Comparison of ENCODE assay signal across 12 cellular contexts in the genomic region with DNA sequence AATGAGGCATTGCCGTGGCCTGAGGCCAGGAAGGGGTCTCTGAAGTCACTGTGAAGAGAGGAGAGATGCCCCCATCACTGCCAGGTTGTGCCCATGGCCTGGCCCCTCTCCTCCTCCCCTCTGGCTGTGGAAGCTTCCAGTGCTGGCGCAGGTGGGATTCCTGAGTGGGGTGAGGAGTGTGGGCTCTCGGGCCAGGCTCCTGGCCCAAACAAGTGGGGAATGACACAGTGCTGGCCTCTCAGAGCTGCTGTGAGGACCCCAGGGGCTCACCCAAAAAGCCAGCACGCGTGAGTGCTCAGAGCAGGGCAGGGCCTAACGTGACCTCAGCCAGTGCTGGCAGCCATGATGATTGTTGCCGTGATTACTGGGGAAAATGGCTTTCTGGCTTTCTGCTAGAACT. TPM values are rescaled to one million over a fixed set of nuclear protein-coding genes. Genes with fewer than 3 reads are reported as not detected.
DNase-seq lines count a peak whose midpoint lies in the region; ATAC-seq and TF ChIP-seq lines count a peak whose summit lies in the region.
"Had no signal": no experiment of that assay in that cellular context is flagged by ENCODE, and none has a peak within 500 bp of the region (broad histone marks: within the 10 kb centered on the region; RNA-seq: fewer than 3 reads in every experiment).

No MANE protein-coding gene starts in this region.

- H3K27me3 ChIP-seq in fibroblast of lung (ENCODE audit: control insufficient read depth, insufficient read depth, low read length), result no peaks in the 10 kb centered on the region
- H3K27me3 ChIP-seq: sigmoid colon, SJSA1 had no signal

- H3K9me3 Mint-ChIP-seq in activated CD4-positive, alpha-beta T cell treated with anti-CD3 and anti-CD28 coated beads, Interleukin-2, amount 10 ng/mL, durations not matched to agents 24 days and 14 days, result no peaks in the 10 kb centered on the region
- H3K9me3 Mint-ChIP-seq in T-cell, result peaks cover 0 to 5% (median 0%) of the 10 kb centered on the region in 3 donors
- H3K9me3 Mint-ChIP-seq in stimulated activated memory B cell treated with anti-CD40 and anti-IgM and Interleukin-4, amounts not matched to agents 10 μg/mL and 1 μg/mL and 100 μg/mL, for 72 hours, result peaks cover 4% of the 10 kb centered on the region

- intact Hi-C loops in activated CD4-positive, alpha-beta T cell treated with anti-CD3 and anti-CD28 coated beads, Interleukin-2, amount 10 ng/mL, durations not matched to agents 24 days and 14 days (cut with micrococcal nuclease), result loop anchor here (5.0 kb wide), 1 partner anchor 42 kb away; no protein-coding TSS in a partner anchor
- intact Hi-C loops in head of caudate nucleus (cut with DNase I), result no loop called here

- POLR2A ChIA-PET in T-cell (lab: Charles Lee), result no interaction called here

- no peak for ATAC-seq in T-cell (replicated peaks in 1 of 4)
- no peak for ATAC-seq in stimulated activated memory B cell treated with anti-CD40 and anti-IgM and Interleukin-4, amounts not matched to agents 10 μg/mL and 1 μg/mL and 100 μg/mL, for 72 hours
- ATAC-seq in GM19328 (IDR thresholded peaks at IDR 0.05; ENCODE audit: unreplicated experiment), result no peak

- no peaks in the 10 kb centered on the region for H4K20me1 ChIP-seq in fibroblast of lung (ENCODE audit: control insufficient read depth, extremely low read depth, insufficient read depth, low read length)

- peak; percentile 60 for DNase-seq in activated CD4-positive, alpha-beta T cell treated with anti-CD3 and anti-CD28 coated beads, Interleukin-2, amount 10 ng/mL, durations not matched to agents 24 days and 14 days
- no peak for DNase-seq in activated CD4-positive, alpha-beta T cell treated with anti-CD3 and anti-CD28 coated beads, Interleukin-2, amount 50 U/mL, for 4 hours
- no peak for DNase-seq in T-cell
- no peak for DNase-seq in fibroblast of lung (ENCODE audit: low read depth in 2 of 2)
- DNase-seq in head of caudate nucleus, result no peak
- DNase-seq in NCI-H1694 (lab: John Stamatoyannopoulos, UW), result no peak
- DNase-seq: kidney glomerular epithelial cell, sigmoid colon had no signal

- no peaks in the 10 kb centered on the region for H3K36me3 ChIP-seq in fibroblast of lung (ENCODE audit: control insufficient read depth, insufficient read depth, low read length)

- peak overlapping the region; percentile 100 for H3K27ac ChIP-seq in fibroblast of lung (ENCODE audit: insufficient read depth, low read length)
- H3K27ac ChIP-seq: SJSA1 had no signal

- CTCF ChIA-PET in T-cell (lab: Charles Lee), result no interaction called here

- H3K4me1 Mint-ChIP-seq in activated CD4-positive, alpha-beta T cell treated with anti-CD3 and anti-CD28 coated beads, Interleukin-2, amount 10 ng/mL, durations not matched to agents 24 days and 14 days, result peaks cover 60% of the 10 kb centered on the region
- peaks cover 50 to 63% (median 62%) of the 10 kb centered on the region in 3 donors for H3K4me1 Mint-ChIP-seq in T-cell
- peaks cover 36% of the 10 kb centered on the region for H3K4me1 Mint-ChIP-seq in stimulated activated memory B cell treated with anti-CD40 and anti-IgM and Interleukin-4, amounts not matched to agents 10 μg/mL and 1 μg/mL and 100 μg/mL, for 72 hours

- peaks cover 50% of the 10 kb centered on the region for H3K4me1 ChIP-seq in fibroblast of lung (ENCODE audit: control insufficient read depth, extremely low read depth, insufficient read depth, low read length)
- H3K4me1 ChIP-seq: HAP-1 had no signal

- H3K4me3 ChIP-seq in fibroblast of lung (replicated peaks in 1 of 4; ENCODE audit: control extremely low read depth in 1 of 4, insufficient read depth in 1 of 4, low read depth in 3 of 4, low read length in 4 of 4), result no peak overlapping the region
- H3K4me3 ChIP-seq: HAP-1, sigmoid colon, SJSA1 had no signal

- H3K79me2 ChIP-seq in fibroblast of lung (ENCODE audit: control insufficient read depth, insufficient read depth, low read length), result no peaks in the 10 kb centered on the region

- H3K4me3 Mint-ChIP-seq in activated CD4-positive, alpha-beta T cell treated with anti-CD3 and anti-CD28 coated beads, Interleukin-2, amount 10 ng/mL, durations not matched to agents 24 days and 14 days, result no peak overlapping the region
- no peak overlapping the region for H3K4me3 Mint-ChIP-seq in T-cell
- no peak overlapping the region for H3K4me3 Mint-ChIP-seq in stimulated activated memory B cell treated with anti-CD40 and anti-IgM and Interleukin-4, amounts not matched to agents 10 μg/mL and 1 μg/mL and 100 μg/mL, for 72 hours

- TF ChIP-seq CTCF in fibroblast of lung (conservative IDR thresholded peaks at IDR 0.05 in 1 of 2, IDR thresholded peaks at IDR 0.05 in 1 of 2; ENCODE audit: low read depth in 1 of 2, low read length in 2 of 2), result no peak

- no peak overlapping the region for H3K4me2 ChIP-seq in fibroblast of lung (ENCODE audit: extremely low read depth, insufficient read depth, low read length)

- no peak overlapping the region for H2AFZ ChIP-seq in fibroblast of lung (ENCODE audit: low read length)

- peaks cover 33% of the 10 kb centered on the region for H3K36me3 Mint-ChIP-seq in activated CD4-positive, alpha-beta T cell treated with anti-CD3 and anti-CD28 coated beads, Interleukin-2, amount 10 ng/mL, durations not matched to agents 24 days and 14 days (ENCODE audit: low read depth)
- peaks cover 37% of the 10 kb centered on the region for H3K36me3 Mint-ChIP-seq in T-cell
- peaks cover 70% of the 10 kb centered on the region for H3K36me3 Mint-ChIP-seq in stimulated activated memory B cell treated with anti-CD40 and anti-IgM and Interleukin-4, amounts not matched to agents 10 μg/mL and 1 μg/mL and 100 μg/mL, for 72 hours

- H3K9me3 ChIP-seq in fibroblast of lung (ENCODE audit: control insufficient read depth, insufficient read depth, low read depth, low read length), result no peaks in the 10 kb centered on the region
- H3K9me3 ChIP-seq: HAP-1, sigmoid colon, SJSA1 had no signal

- H3K27ac Mint-ChIP-seq in activated CD4-positive, alpha-beta T cell treated with anti-CD3 and anti-CD28 coated beads, Interleukin-2, amount 10 ng/mL, durations not matched to agents 24 days and 14 days, result peak overlapping the region; percentile 99
- peak overlapping the region; percentile 82 to 96 for H3K27ac Mint-ChIP-seq in T-cell
- peak overlapping the region; percentile 93 for H3K27ac Mint-ChIP-seq in stimulated activated memory B cell treated with anti-CD40 and anti-IgM and Interleukin-4, amounts not matched to agents 10 μg/mL and 1 μg/mL and 100 μg/mL, for 72 hours

- no peaks in the 10 kb centered on the region for H3K27me3 Mint-ChIP-seq in activated CD4-positive, alpha-beta T cell treated with anti-CD3 and anti-CD28 coated beads, Interleukin-2, amount 10 ng/mL, durations not matched to agents 24 days and 14 days
- no peaks in the 10 kb centered on the region for H3K27me3 Mint-ChIP-seq in T-cell
- H3K27me3 Mint-ChIP-seq in stimulated activated memory B cell treated with anti-CD40 and anti-IgM and Interleukin-4, amounts not matched to agents 10 μg/mL and 1 μg/mL and 100 μg/mL, for 72 hours, result no peaks in the 10 kb centered on the region

- peak overlapping the region; percentile 16 for H3K9ac ChIP-seq in fibroblast of lung (ENCODE audit: insufficient read depth, low read length)

RNA-seq across cellular contexts. Expression of gene MTSS2, which starts 53.5 kb away (rescaled TPM):
- total RNA-seq in activated CD4-positive, alpha-beta T cell treated with anti-CD3 and anti-CD28 coated beads, Interleukin-2, amount 10 ng/mL, durations not matched to agents 24 days and 14 days, result 2.6 and 3.7 TPM in 2 replicates
- total RNA-seq in T-cell (1 to 10 TPM; 2.2 to 7.1 (median 5.1) TPM), fibroblast of lung (81.7 and 126 TPM in 2 replicates)
- polyA plus RNA-seq in fibroblast of lung, result 90.4 and 131 TPM in 2 replicates
- 128 and 258 TPM in 2 replicates for polyA plus RNA-seq in fibroblast of lung (2012)
- 86.5 and 259 TPM in 2 replicates for polyA minus RNA-seq in fibroblast of lung (ENCODE audit: low replicate concordance)

Comparison
In these comparisons a context has a peak if more than half of its experiments do, and no peak if none do; other contexts are left out.
1. RNA of gene MTSS2, which starts 53.5 kb away (total RNA-seq): 81.7 to 126 TPM in fibroblast of lung; 2.2 to 7.1 TPM in T-cell and 2.6 to 3.7 TPM in activated CD4-positive, alpha-beta T cell treated with anti-CD3 and anti-CD28 coated beads, Interleukin-2, amount 10 ng/mL, durations not matched to agents 24 days and 14 days; every median in the first group is over 10 times any median in the second.
2. Peak in every context shown above with its lines, with median percentiles within 50 percentile points of each other: H3K27ac Mint-ChIP-seq.